Comparison of ENCODE assay signal across 1 cellular context in the genomic region with DNA sequence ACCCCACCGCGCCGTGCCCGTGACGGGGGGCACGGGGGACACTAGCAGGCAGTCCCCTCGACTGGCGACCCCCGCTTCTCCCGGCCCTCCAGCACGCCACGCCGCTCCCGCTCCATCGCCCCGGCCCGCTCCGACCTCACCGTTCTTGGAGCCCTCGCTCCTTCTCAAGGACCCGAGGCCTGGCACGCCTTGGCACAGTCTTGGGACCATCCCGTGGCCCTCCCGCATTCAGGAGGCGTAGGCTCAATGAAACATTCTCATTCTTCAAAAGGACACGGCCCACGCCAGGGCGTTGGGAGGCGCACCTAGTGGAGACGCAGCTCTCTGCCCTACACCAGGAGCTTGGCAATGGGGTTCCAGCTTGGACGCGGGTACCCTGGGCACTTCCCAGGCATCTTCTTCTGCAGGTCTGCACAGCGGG.
TF ChIP-seq lines count a peak whose summit lies in the region.

No MANE protein-coding gene starts in this region.

TF ChIP-seq in GM23338, 12 proteins besides CTCF, POLR2A, EP300 and RAD21:
- TF ChIP-seq ZNF462 (CRISPR knock-in tag; IDR thresholded peaks at IDR 0.05) (no peak), EZH2phosphoT487 (IDR thresholded peaks at IDR 0.05; ENCODE audit: unreplicated experiment) (no peak), JUNB (IDR thresholded peaks at IDR 0.05; ENCODE audit: unreplicated experiment) (no peak), ZNF114 (CRISPR knock-in tag; IDR thresholded peaks at IDR 0.05) (no peak), STAT1 (IDR thresholded peaks at IDR 0.05; ENCODE audit: unreplicated experiment) (no peak), CREB1 (CRISPR knock-in tag; IDR thresholded peaks at IDR 0.05; ENCODE audit: low read depth) (no peak), ZNF331 (CRISPR knock-in tag; IDR thresholded peaks at IDR 0.05; ENCODE audit: low read depth) (no peak), NANOG (IDR thresholded peaks at IDR 0.05; ENCODE audit: borderline replicate concordance) (no peak), POLR2AphosphoS5 (IDR thresholded peaks at IDR 0.05; ENCODE audit: low read depth) (no peak), ETS1 (IDR thresholded peaks at IDR 0.05) (no peak), REST (IDR thresholded peaks at IDR 0.05; ENCODE audit: unreplicated experiment) (no peak), EZH2 (IDR thresholded peaks at IDR 0.05; ENCODE audit: low read depth, unreplicated experiment) (no peak)
